8 cellular contexts compared by ENCODE assay signal in genomic region chr3:56800373-56801150, GRCh38. TPM values are rescaled to one million over a fixed set of nuclear protein-coding genes. Genes with fewer than 3 reads are reported as not detected.
A peak's percentile ranks its signal among the peaks of the same experiment; 100 is the strongest.
DNase-seq lines count a peak whose midpoint lies in the region; ATAC-seq and TF ChIP-seq lines count a peak whose summit lies in the region.

No MANE protein-coding gene starts in this region.

- peak overlapping the region; percentile 87 for H3K4me3 ChIP-seq in Loucy (ENCODE audit: low read length, poor library complexity, severe bottlenecking)
- peak overlapping the region; percentile 91 for H3K4me3 ChIP-seq in fibroblast of the aortic adventitia (ENCODE audit: low read depth, low read length)
- H3K4me3 ChIP-seq in psoas muscle, result peak overlapping the region; percentile 92
- H3K4me3 ChIP-seq in uterus, result peak overlapping the region; percentile 69 to 81

- no peaks in the 10 kb centered on the region for H3K36me3 ChIP-seq in Loucy (ENCODE audit: insufficient read depth, low read length)
- H3K36me3 ChIP-seq in psoas muscle (ENCODE audit: insufficient read depth in 1 of 2, low read depth in 1 of 2), result no peaks in the 10 kb centered on the region
- no peaks in the 10 kb centered on the region for H3K36me3 ChIP-seq in uterus

- H3K9ac ChIP-seq in Loucy (ENCODE audit: low read depth, low read length, poor library complexity, severe bottlenecking), result peak overlapping the region; percentile 69

- peak; percentile 33 for DNase-seq in GDM1 (lab: John Stamatoyannopoulos, UW)
- peak; percentile 69 for DNase-seq in activated T-cell treated with anti-CD3 and anti-CD28 coated beads for 48 hours (ENCODE audit: low read depth)
- no peak for DNase-seq in fibroblast of the aortic adventitia (ENCODE audit: low read depth)
- DNase-seq in psoas muscle, result no peak
- no peak for DNase-seq in uterus
- DNase-seq in AML-193 (lab: John Stamatoyannopoulos, UW), result no peak

- H3K79me2 ChIP-seq in Loucy (ENCODE audit: insufficient read depth, low read length), result peaks cover 52% of the 10 kb centered on the region

- H3F3A ChIP-seq in Loucy (ENCODE audit: low read depth), result no peaks in the 10 kb centered on the region

- H3K27me3 ChIP-seq in Loucy (ENCODE audit: insufficient read depth, low read length, poor library complexity, severe bottlenecking), result no peaks in the 10 kb centered on the region
- no peaks in the 10 kb centered on the region for H3K27me3 ChIP-seq in psoas muscle (ENCODE audit: insufficient read depth in 3 of 3, low read length in 2 of 3)
- no peaks in the 10 kb centered on the region for H3K27me3 ChIP-seq in uterus

- TF ChIP-seq CTCF in Loucy (conservative IDR thresholded peaks at IDR 0.05; ENCODE audit: low read length), result no peak
- no peak for TF ChIP-seq CTCF in fibroblast of the aortic adventitia (IDR thresholded peaks at IDR 0.05; ENCODE audit: insufficient read depth, low read length)
- no peak for TF ChIP-seq CTCF in psoas muscle (IDR thresholded peaks at IDR 0.05)
- no peak for TF ChIP-seq CTCF in uterus (IDR thresholded peaks at IDR 0.05)

- H4K20me1 ChIP-seq in Loucy (ENCODE audit: insufficient read depth, low read length, poor library complexity, severe bottlenecking), result peaks cover 13% of the 10 kb centered on the region

- 40 to 46% (median 40%) methylated on average over 15 of the region's 15 CpGs for WGBS in psoas muscle, 3 donors

- ATAC-seq in psoas muscle (peak in 1 of 4 donors; percentile 4), GM18868 (IDR thresholded peaks at IDR 0.05; ENCODE audit: unreplicated experiment) (no peak)

- TF ChIP-seq POLR2A in uterus (IDR thresholded peaks at IDR 0.05), result no peak

- H3K4me1 ChIP-seq in Loucy (ENCODE audit: insufficient read depth, low read length, poor library complexity, severe bottlenecking), result peaks cover 58% of the 10 kb centered on the region
- H3K4me1 ChIP-seq in psoas muscle, result peaks cover 37% of the 10 kb centered on the region
- H3K4me1 ChIP-seq in uterus, result no peaks in the 10 kb centered on the region

- peak overlapping the region; percentile 97 for H3K4me2 ChIP-seq in Loucy (ENCODE audit: low read depth, low read length, poor library complexity, severe bottlenecking)

- H3K9me2 ChIP-seq in Loucy (replicated peaks; ENCODE audit: low read depth, low read length), result no peaks in the 10 kb centered on the region

- intact Hi-C loops in psoas muscle (cut with DNase I), result loop anchor here (1.0 to 5.0 kb wide), 5 partner anchors 38 to 243 kb away; partner anchors contain the start of gene CCDC66 (in 1 of the 2)
- intact Hi-C loops in uterus (cut with DNase I; ENCODE audit: low total_unique reads), result loop anchor here (5.0 to 10.0 kb wide), 2 partner anchors 98 to 184 kb away; no protein-coding TSS in a partner anchor

- H3K27ac ChIP-seq in psoas muscle, result peak overlapping the region; percentile 80
- peak overlapping the region; percentile 78 to 82 for H3K27ac ChIP-seq in uterus

- H3K9me3 ChIP-seq in Loucy (ENCODE audit: insufficient read depth, low read depth, low read length) (no peaks in the 10 kb centered on the region), psoas muscle (no peaks in the 10 kb centered on the region), uterus (no peaks in the 10 kb centered on the region)

- H2AFZ ChIP-seq in Loucy (ENCODE audit: low read length), result no peak overlapping the region

RNA-seq across cellular contexts. Expression of gene ARHGEF3, which starts 1.2 kb away (rescaled TPM):
- 21.8 and 26.3 TPM in 2 replicates for total RNA-seq in fibroblast of the aortic adventitia (ENCODE audit: low replicate concordance)
- 10 to 100 TPM in 1 of 4 donors, 1 to 10 TPM in 3; 6.3 to 10.4 (median 7.0) TPM for total RNA-seq in psoas muscle
- 1 to 10 TPM; 4.6 to 6.3 (median 6.2) TPM for polyA plus RNA-seq in psoas muscle
- total RNA-seq in uterus, result 10 to 100 TPM; 15.9 to 79.4 (median 44.8) TPM

Comparison
In these comparisons a context has a peak if more than half of its experiments do, and no peak if none do; other contexts are left out.
1. DNase-seq: peak in GDM1 (single experiment) and activated T-cell treated with anti-CD3 and anti-CD28 coated beads for 48 hours (single experiment); none in fibroblast of the aortic adventitia (single experiment), psoas muscle (0 of 2), uterus (0 of 2) and AML-193 (0 of 2).
2. Peak in every context shown above with its lines, with median percentiles within 50 percentile points of each other: H3K4me3 ChIP-seq.